Comparison of ENCODE assay signal across 8 cellular contexts in the genomic region with DNA sequence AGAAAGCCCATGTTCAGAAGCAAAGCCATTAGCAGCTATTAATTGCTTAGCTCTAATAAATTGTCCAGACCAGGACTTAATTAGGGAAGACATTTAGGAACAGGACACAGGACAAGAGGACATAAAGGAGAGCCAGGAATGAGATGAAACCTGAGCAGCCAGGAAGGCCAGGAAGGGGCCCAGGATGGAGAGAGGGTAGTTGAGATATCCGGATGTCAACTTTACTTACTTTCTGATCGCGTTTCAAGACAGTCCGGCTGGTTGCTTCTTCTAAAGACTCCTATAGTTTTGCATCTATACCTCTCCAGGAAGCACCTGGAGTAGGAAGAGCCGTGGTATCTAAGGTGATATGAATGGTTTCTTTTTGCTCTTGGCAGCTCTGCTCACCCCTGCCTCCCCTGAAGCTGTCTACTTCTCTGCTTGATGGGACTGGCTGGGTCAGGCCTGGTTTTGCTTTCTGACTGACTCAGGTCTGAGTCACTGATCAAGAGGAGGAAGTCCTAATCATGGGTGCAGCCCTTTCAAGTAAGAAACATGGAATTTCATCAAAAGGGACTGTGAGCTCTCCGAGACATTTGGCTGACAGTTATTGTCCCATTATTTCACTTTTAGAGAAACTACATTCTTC.
DNase-seq lines count a peak whose midpoint lies in the region; ATAC-seq and TF ChIP-seq lines count a peak whose summit lies in the region.

No MANE protein-coding gene starts in this region.

- H3K27ac Mint-ChIP-seq in glutamatergic neuron (ENCODE audit: unreplicated experiment), result no peak overlapping the region

- H3K27me3 Mint-ChIP-seq in glutamatergic neuron (ENCODE audit: unreplicated experiment), result peaks cover 2% of the 10 kb centered on the region

- WGBS in esophagus, 2 donors, result 45 to 66% methylated on average over 6 of the region's 6 CpGs

- H3K4me3 Mint-ChIP-seq in glutamatergic neuron (ENCODE audit: unreplicated experiment), result no peak overlapping the region

- no peaks in the 10 kb centered on the region for H3K36me3 Mint-ChIP-seq in glutamatergic neuron (ENCODE audit: unreplicated experiment)

- no peaks in the 10 kb centered on the region for H3K27me3 ChIP-seq in esophagus (ENCODE audit: control insufficient read depth in 1 of 2, insufficient read depth in 2 of 2, low read length in 2 of 2)

- TF ChIP-seq CTCF in glutamatergic neuron (IDR thresholded peaks at IDR 0.05; ENCODE audit: partially characterized antibody, unreplicated experiment), result no peak

- peak overlapping the region; percentile 44 to 59 for H3K27ac ChIP-seq in esophagus (ENCODE audit: low read depth in 2 of 2, low read length in 1 of 2)

- H3K9me3 ChIP-seq in esophagus (ENCODE audit: control insufficient read depth in 2 of 2, insufficient read depth in 1 of 2, low read depth in 1 of 2, low read length in 1 of 2), result no peaks in the 10 kb centered on the region

- peak overlapping the region in 1 of 2 donors; percentile 7 for H3K4me3 ChIP-seq in esophagus (ENCODE audit: low read depth in 1 of 2, low read length in 2 of 2)

- DNase-seq in EH (ENCODE audit: low read depth), result peak; percentile 74
- no peak for DNase-seq in middle frontal gyrus (ENCODE audit: extremely low spot score, low spot score)
- DNase-seq in SKM-1 (lab: John Stamatoyannopoulos, UW; ENCODE audit: unreplicated experiment), result no peak
- DNase-seq in DMS 273 (lab: John Stamatoyannopoulos, UW; ENCODE audit: unreplicated experiment), result no peak
- no peak for DNase-seq in glutamatergic neuron

- peak; percentile 97 for ATAC-seq in GM21390 (IDR thresholded peaks at IDR 0.05; ENCODE audit: unreplicated experiment)
- ATAC-seq in HG03565 (IDR thresholded peaks at IDR 0.05; ENCODE audit: unreplicated experiment), result peak; percentile 98

- H3K9me3 Mint-ChIP-seq in glutamatergic neuron (ENCODE audit: unreplicated experiment), result no peaks in the 10 kb centered on the region

- no peaks in the 10 kb centered on the region for H3K4me1 ChIP-seq in esophagus (ENCODE audit: control insufficient read depth in 2 of 2, insufficient read depth in 2 of 2, low read length in 1 of 2)

- H3K36me3 ChIP-seq in esophagus (ENCODE audit: control insufficient read depth in 2 of 2, insufficient read depth in 2 of 2, low read length in 1 of 2), result no peaks in the 10 kb centered on the region

- H3K4me1 Mint-ChIP-seq in glutamatergic neuron (ENCODE audit: low read depth, unreplicated experiment), result no peaks in the 10 kb centered on the region
